Comparison of ENCODE assay signal across 1 cellular context in genomic region chr1:234578735-234579134, GRCh38.
TF ChIP-seq lines count a peak whose summit lies in the region.

No MANE protein-coding gene starts in this region.

TF ChIP-seq in WTC11, 78 proteins besides CTCF, POLR2A, EP300 and RAD21 (continued from another document):
- TF ChIP-seq ARID4B (CRISPR knock-in tag; IDR thresholded peaks at IDR 0.05; ENCODE audit: borderline replicate concordance) = no peak
- no peak for TF ChIP-seq NFYB (CRISPR knock-in tag; conservative IDR thresholded peaks at IDR 0.05; ENCODE audit: low read depth)
- TF ChIP-seq ATF1 (CRISPR knock-in tag; IDR thresholded peaks at IDR 0.05) = no peak
- TF ChIP-seq USF1 (CRISPR knock-in tag; IDR thresholded peaks at IDR 0.05) = no peak
- no peak for TF ChIP-seq GRHL2 (CRISPR knock-in tag; IDR thresholded peaks at IDR 0.05; ENCODE audit: insufficient replicate concordance, severe bottlenecking)
- no peak for TF ChIP-seq NR2C2 (CRISPR knock-in tag; IDR thresholded peaks at IDR 0.05)
- TF ChIP-seq ZBTB21 (CRISPR knock-in tag; IDR thresholded peaks at IDR 0.05; ENCODE audit: borderline replicate concordance) = no peak
- no peak for TF ChIP-seq ATF2 (CRISPR knock-in tag; IDR thresholded peaks at IDR 0.05; ENCODE audit: borderline replicate concordance, low read depth)
- TF ChIP-seq NFE2L1 (CRISPR knock-in tag; IDR thresholded peaks at IDR 0.05) = no peak
- no peak for TF ChIP-seq JUN (CRISPR knock-in tag; IDR thresholded peaks at IDR 0.05)
- TF ChIP-seq FOXP1 (CRISPR knock-in tag; IDR thresholded peaks at IDR 0.05; ENCODE audit: borderline replicate concordance) = no peak
- TF ChIP-seq ZNF416 (CRISPR knock-in tag; IDR thresholded peaks at IDR 0.05) = no peak
- no peak for TF ChIP-seq RORB (CRISPR knock-in tag; IDR thresholded peaks at IDR 0.05)
- no peak for TF ChIP-seq ATF6 (CRISPR knock-in tag; IDR thresholded peaks at IDR 0.05)
